8 cellular contexts compared by ENCODE assay signal in the genomic region with DNA sequence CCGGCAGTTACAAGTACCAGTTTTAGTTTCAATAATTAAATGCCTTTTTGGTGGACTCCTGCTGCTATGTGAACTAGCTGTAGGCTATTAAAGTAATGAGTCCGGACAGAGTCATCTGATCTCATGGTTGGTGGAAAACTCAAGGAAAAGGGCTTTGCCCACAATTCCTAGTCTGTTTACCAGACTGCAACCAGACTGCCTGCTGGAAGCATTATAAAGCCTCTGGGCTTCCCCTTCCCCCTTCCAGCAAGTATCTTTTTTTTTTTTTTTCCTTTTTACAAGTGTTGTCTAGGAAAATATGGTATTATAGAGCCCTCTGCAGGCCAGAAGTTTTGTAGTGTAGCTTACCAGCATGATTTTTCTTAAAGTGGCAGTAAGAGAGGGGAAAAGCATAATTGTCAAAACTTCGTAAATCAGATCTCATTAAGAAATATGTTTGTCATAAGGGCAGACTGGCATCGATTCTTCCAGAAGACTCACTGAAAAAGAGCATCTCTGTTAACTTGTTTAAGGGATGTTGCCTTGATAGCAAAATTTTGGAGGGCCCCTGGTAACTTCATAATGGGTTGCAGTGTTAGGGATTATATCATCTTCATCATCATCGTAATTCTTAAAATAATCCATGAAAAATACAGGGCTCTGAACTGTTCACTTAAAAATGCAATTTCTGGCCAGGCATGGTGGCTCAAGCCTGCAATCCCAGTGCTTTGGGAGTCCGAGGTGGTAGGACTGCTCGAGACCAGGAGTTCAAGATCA.
A peak's percentile ranks its signal among the peaks of the same experiment; 100 is the strongest.
DNase-seq lines count a peak whose midpoint lies in the region; ATAC-seq and TF ChIP-seq lines count a peak whose summit lies in the region.

No MANE protein-coding gene starts in this region.

- no peak overlapping the region for H3K4me3 ChIP-seq in HAP-1
- no peak overlapping the region for H3K4me3 ChIP-seq in parathyroid adenoma (ENCODE audit: low read depth, low read length)

- no peaks in the 10 kb centered on the region for H3K9me3 ChIP-seq in HAP-1
- H3K9me3 ChIP-seq in parathyroid adenoma (ENCODE audit: control insufficient read depth, low read length): no peaks in the 10 kb centered on the region

- TF ChIP-seq CTCF in parathyroid adenoma (IDR thresholded peaks at IDR 0.05): peak; percentile 45

- in situ Hi-C loops in HAP-1 (cut with MboI; ENCODE audit: low sequenced_read_pairs): loop anchor here (5.0 to 25.0 kb wide), 2 partner anchors 334 to 724 kb away; no protein-coding TSS in a partner anchor

- H3K36me3 ChIP-seq in HAP-1 (replicated peaks) (no peaks in the 10 kb centered on the region), parathyroid adenoma (ENCODE audit: control insufficient read depth, insufficient read depth, low read length) (no peaks in the 10 kb centered on the region)

- H3K4me2 ChIP-seq in parathyroid adenoma (ENCODE audit: low read length): no peak overlapping the region

- ATAC-seq in GM19455 (IDR thresholded peaks at IDR 0.05; ENCODE audit: unreplicated experiment): no peak

- H3K79me2 ChIP-seq in parathyroid adenoma: no peaks in the 10 kb centered on the region

- DNase-seq in DMS53 (lab: John Stamatoyannopoulos, UW) (peak; percentile 94), HAP-1 (ENCODE audit: low spot score in 2 of 2) (peak; percentile 75 to 88), NCI-H2029 treated with DMSO at 0.1 percent for 48 hours (lab: John Stamatoyannopoulos, UW) (peak; percentile 64), SW 1271 (lab: John Stamatoyannopoulos, UW) (peak; percentile 44 to 78), fibroblast of the conjunctiva (ENCODE audit: low read depth) (peak; percentile 67)
- no peak for DNase-seq in activated T-cell treated with anti-CD3 and anti-CD28 coated beads, Interleukin-2, amount 50 U/mL, for 48 hours

- no peak overlapping the region for H3K9ac ChIP-seq in parathyroid adenoma

- peaks cover 11% of the 10 kb centered on the region for H3K4me1 ChIP-seq in HAP-1
- H3K4me1 ChIP-seq in parathyroid adenoma: peaks cover 23% of the 10 kb centered on the region

- H2AFZ ChIP-seq in parathyroid adenoma: no peak overlapping the region

- H3K27me3 ChIP-seq in HAP-1 (ENCODE audit: low read depth): no peaks in the 10 kb centered on the region
- no peaks in the 10 kb centered on the region for H3K27me3 ChIP-seq in parathyroid adenoma (ENCODE audit: control insufficient read depth, insufficient read depth, low read length)

- no peak overlapping the region for H3K27ac ChIP-seq in parathyroid adenoma

Comparison
In these comparisons a context has a peak if more than half of its experiments do, and no peak if none do; other contexts are left out.
1. DNase-seq: peak in DMS53 (single experiment), HAP-1 (2 of 2), NCI-H2029 treated with DMSO at 0.1 percent for 48 hours (single experiment), SW 1271 (2 of 2) and fibroblast of the conjunctiva (single experiment); none in activated T-cell treated with anti-CD3 and anti-CD28 coated beads, Interleukin-2, amount 50 U/mL, for 48 hours (0 of 2).